Comparison of ENCODE assay signal across 10 cellular contexts in genomic region chr5:172322028-172322965, GRCh38. TPM values are rescaled to one million over a fixed set of nuclear protein-coding genes. Genes with fewer than 3 reads are reported as not detected.
DNase-seq lines count a peak whose midpoint lies in the region; ATAC-seq and TF ChIP-seq lines count a peak whose summit lies in the region.
"Had no signal": no experiment of that assay in that cellular context is flagged by ENCODE, and none has a peak within 500 bp of the region (broad histone marks: within the 10 kb centered on the region; RNA-seq: fewer than 3 reads in every experiment).

No MANE protein-coding gene starts in this region.

- H4K20me1 ChIP-seq in IMR-90 (ENCODE audit: insufficient read depth, low read length), result no peaks in the 10 kb centered on the region

- in situ Hi-C loops in IMR-90 (cut with MboI; ENCODE audit: low sequenced_read_pairs), result no loop called here

- H3K9ac ChIP-seq in IMR-90 (ENCODE audit: low read depth, low read length) (no peak overlapping the region), mesendoderm (ENCODE audit: low read length) (no peak overlapping the region)

- H2AK5ac ChIP-seq in IMR-90 (ENCODE audit: low read depth, low read length) (no peak overlapping the region), mesendoderm (ENCODE audit: low read length) (no peak overlapping the region)

- H3K27me3 ChIP-seq in IMR-90 (ENCODE audit: control insufficient read depth, insufficient read depth, low read length) (no peaks in the 10 kb centered on the region), mesendoderm (ENCODE audit: insufficient read depth, low read length, poor library complexity) (no peaks in the 10 kb centered on the region)

- H3K27ac ChIP-seq in IMR-90 (ENCODE audit: insufficient read depth, low read length) (no peak overlapping the region), mesendoderm (ENCODE audit: low read depth, low read length) (no peak overlapping the region)
- H3K27ac ChIP-seq: HL-60 had no signal

- intact Hi-C loops in IMR-90 (cut with micrococcal nuclease), result no loop called here

- no TSS peak for BruUV-seq in IMR-90 (replicated peaks; lab: Mats Ljungman, UMichigan)

- H3K18ac ChIP-seq in IMR-90 (ENCODE audit: low read depth, low read length), result no peak overlapping the region
- H3K18ac ChIP-seq in mesendoderm (ENCODE audit: low read length), result no peak overlapping the region

- H3K23ac ChIP-seq in IMR-90 (ENCODE audit: low read depth, low read length) (no peak overlapping the region; the same call in 1 of the 2 replicates), mesendoderm (ENCODE audit: low read length) (no peak overlapping the region)

- H3K4me3 ChIP-seq in IMR-90 (ENCODE audit: insufficient read depth, low read depth, low read length) (no peak overlapping the region), mesendoderm (ENCODE audit: low read length) (no peak overlapping the region)

- TF ChIP-seq RAD21 in IMR-90 (IDR thresholded peaks at IDR 0.05; ENCODE audit: low read length), result no peak

- H4K5ac ChIP-seq in IMR-90 (ENCODE audit: low read depth, low read length) (no peak overlapping the region), mesendoderm (ENCODE audit: low read length) (no peak overlapping the region)

- CTCF ChIA-PET in IMR-90 (lab: Yijun Ruan, JAX), result no interaction called here

- POLR2A ChIA-PET in IMR-90 (lab: Charles Lee; ENCODE audit: unreplicated experiment), result no interaction called here

- H2AK9ac ChIP-seq in IMR-90 (replicated peaks; ENCODE audit: low read depth, low read length, poor library complexity), result peak overlapping the region; percentile 28

- no peak overlapping the region for H3K4ac ChIP-seq in IMR-90 (ENCODE audit: low read depth, low read length)
- H3K4ac ChIP-seq in mesendoderm (ENCODE audit: low read depth, low read length), result no peak overlapping the region

- H2BK20ac ChIP-seq in IMR-90 (ENCODE audit: low read depth, low read length), result no peak overlapping the region

- H3K79me2 ChIP-seq in mesendoderm (ENCODE audit: control insufficient read depth, insufficient read depth, low read length), result no peaks in the 10 kb centered on the region

- H3K36me3 ChIP-seq in IMR-90 (ENCODE audit: control insufficient read depth, insufficient read depth, low read length) (no peaks in the 10 kb centered on the region), mesendoderm (ENCODE audit: control insufficient read depth, insufficient read depth, low read length) (no peaks in the 10 kb centered on the region)

- H4K91ac ChIP-seq in IMR-90 (ENCODE audit: insufficient read depth, low read depth, low read length), result no peak overlapping the region

- WGBS in IMR-90 (ENCODE audit: extremely low coverage in 2 of 2, insufficient read length in 1 of 2), 2 experiments, result no CpG with 5 or more reads among the region's 9 CpGs
- no CpG with 5 or more reads among the region's 9 CpGs for WGBS in mesendoderm (ENCODE audit: extremely low coverage, insufficient coverage, low lambda C conversion rate)

- no peaks in the 10 kb centered on the region for H3K4me1 ChIP-seq in IMR-90 (ENCODE audit: control insufficient read depth, insufficient read depth, low read length)
- H3K4me1 ChIP-seq in mesendoderm (ENCODE audit: control insufficient read depth, low read depth, low read length), result no peaks in the 10 kb centered on the region

- no peak overlapping the region for H2BK5ac ChIP-seq in IMR-90 (ENCODE audit: low read depth, low read length, poor library complexity, severe bottlenecking)
- no peak overlapping the region for H2BK5ac ChIP-seq in mesendoderm (ENCODE audit: low read length)

- H2BK15ac ChIP-seq in IMR-90 (ENCODE audit: low read depth, low read length), result no peak overlapping the region
- H2BK15ac ChIP-seq in mesendoderm (replicated peaks; ENCODE audit: low read depth), result no peak overlapping the region

- H3K4me2 ChIP-seq in IMR-90 (ENCODE audit: low read depth, low read length) (no peak overlapping the region), mesendoderm (ENCODE audit: low read length) (no peak overlapping the region)

- TF ChIP-seq CTCF in IMR-90 (conservative IDR thresholded peaks at IDR 0.05; ENCODE audit: low read depth, low read length), result no peak

- no peak overlapping the region for H3K14ac ChIP-seq in IMR-90 (replicated peaks; ENCODE audit: low read depth, low read length)

- H4K8ac ChIP-seq in IMR-90 (ENCODE audit: low read depth in 2 of 2, low read length in 2 of 2) (no peak overlapping the region), mesendoderm (ENCODE audit: low read depth, low read length) (no peak overlapping the region)

- peak overlapping the region; percentile 43 for H2AFZ ChIP-seq in IMR-90 (replicated peaks; ENCODE audit: low read length, poor library complexity)

- H3K56ac ChIP-seq in IMR-90 (ENCODE audit: extremely low read depth, insufficient read depth, low read length) (no peak overlapping the region), mesendoderm (ENCODE audit: low read length) (no peak overlapping the region)

- no peaks in the 10 kb centered on the region for H3K9me1 ChIP-seq in IMR-90 (ENCODE audit: insufficient read depth, low read length)

- TF ChIP-seq POLR2A in IMR-90 (IDR thresholded peaks at IDR 0.05; ENCODE audit: low read depth, low read length), result no peak

- H3K9me3 ChIP-seq in IMR-90 (ENCODE audit: control insufficient read depth, insufficient read depth, low read length), result no peaks in the 10 kb centered on the region
- H3K9me3 ChIP-seq: Caco-2 had no signal

- DNase-seq in COR-L47 (lab: John Stamatoyannopoulos, UW) (peak; percentile 46), IMR-90 (no peak), glomerular visceral epithelial cell (ENCODE audit: extremely low spot score) (peak; percentile 75), EL (no peak), mesendoderm (no peak)
- DNase-seq: Caco-2 had no signal

- dilution Hi-C loops in IMR-90 (cut with HindIII; ENCODE audit: low sequenced_read_pairs, unreplicated experiment), result no loop called here

- peak; percentile 55 for ATAC-seq in GM19468 (IDR thresholded peaks at IDR 0.05; ENCODE audit: extremely low read depth, unreplicated experiment)
- no peak; the same call in 1 of the 2 replicates for ATAC-seq in IMR-90 (ENCODE audit: low read depth)
- ATAC-seq in HG03159 (IDR thresholded peaks at IDR 0.05; ENCODE audit: unreplicated experiment), result no peak
- no peak for ATAC-seq in GM19324 (IDR thresholded peaks at IDR 0.05; ENCODE audit: low FRiP score, unreplicated experiment)

- H2BK120ac ChIP-seq in IMR-90 (ENCODE audit: low read depth, low read length), result no peak overlapping the region
- no peak overlapping the region for H2BK120ac ChIP-seq in mesendoderm (ENCODE audit: low read depth, low read length)

- H3K79me1 ChIP-seq in IMR-90 (ENCODE audit: low read depth in 1 of 2, low read length in 2 of 2) (no peaks in the 10 kb centered on the region), mesendoderm (ENCODE audit: low read length) (no peaks in the 10 kb centered on the region)

TF ChIP-seq in IMR-90, 13 proteins besides CTCF, POLR2A, EP300 and RAD21:
- TF ChIP-seq NFE2L2 (IDR thresholded peaks at IDR 0.05; ENCODE audit: low read depth, low read length) (no peak), CHD1 (IDR thresholded peaks at IDR 0.05; ENCODE audit: low read depth, low read length) (no peak), RFX5 (IDR thresholded peaks at IDR 0.05; ENCODE audit: low read depth, low read length) (no peak), MXI1 (IDR thresholded peaks at IDR 0.05; ENCODE audit: borderline replicate concordance, low read depth, low read length) (no peak), MAZ (IDR thresholded peaks at IDR 0.05; ENCODE audit: borderline replicate concordance, low read depth, low read length) (no peak), CEBPB (IDR thresholded peaks at IDR 0.05; ENCODE audit: low read depth, low read length) (no peak), SMC3 (IDR thresholded peaks at IDR 0.05; ENCODE audit: low read depth, low read length) (no peak), MAFK (IDR thresholded peaks at IDR 0.05; ENCODE audit: low read depth, low read length) (no peak), RCOR1 (IDR thresholded peaks at IDR 0.05; ENCODE audit: insufficient replicate concordance, low read length) (no peak), USF2 (IDR thresholded peaks at IDR 0.05; ENCODE audit: low read depth, low read length) (no peak), BHLHE40 (IDR thresholded peaks at IDR 0.05; ENCODE audit: low read depth, low read length) (no peak), FOS (IDR thresholded peaks at IDR 0.05; ENCODE audit: low read depth, low read length) (no peak)

RNA-seq across cellular contexts. Expression of gene UBTD2, which starts 38.7 kb away (rescaled TPM):
- total RNA-seq in IMR-90 (2012; rRNA removed), result 20.6 and 25.6 TPM in 2 replicates
- 9.3 and 11.2 TPM in 2 replicates for polyA plus RNA-seq in IMR-90 (2012; rRNA removed)
- 3.7 and 4.8 TPM in 2 replicates for polyA plus RNA-seq in IMR-90 (2012; cell fraction: cytosol; rRNA removed)
- polyA plus RNA-seq in IMR-90 (2012; cell fraction: nucleus; rRNA removed; ENCODE audit: low replicate concordance), result 1.3 and 8.1 TPM in 2 replicates
- 23.9 TPM for polyA plus RNA-seq in mesendoderm (2013, experiment 1 of 2)
- 24.4 TPM for polyA plus RNA-seq in mesendoderm (2013, experiment 2 of 2)

Comparison
In these comparisons a context has a peak if more than half of its experiments do, and no peak if none do; other contexts are left out.
1. DNase-seq: peak in COR-L47 (single experiment) and glomerular visceral epithelial cell (single experiment); none in IMR-90 (single experiment), EL (single experiment) and mesendoderm (single experiment).